ENCODE assay signal across 21 cellular contexts in the genomic region with DNA sequence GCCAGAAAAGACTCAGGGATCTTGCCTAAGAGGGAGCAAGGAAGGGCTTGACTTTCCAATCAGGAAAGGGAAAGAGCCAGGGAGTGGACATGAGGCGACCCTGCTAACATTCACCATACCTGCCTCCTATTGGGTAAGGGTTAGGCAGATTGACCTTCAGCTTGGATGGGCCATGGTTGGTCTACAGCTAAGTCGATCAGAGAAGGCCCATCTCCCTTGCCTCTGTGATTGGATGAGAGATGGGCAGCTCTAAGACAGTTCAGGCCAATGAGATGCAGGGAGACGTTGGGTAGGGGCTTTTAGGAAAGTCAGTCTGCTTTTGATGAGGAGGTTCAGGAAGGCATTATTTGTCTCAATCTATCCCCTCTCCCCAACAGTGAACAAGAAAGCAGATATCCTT.
"Had no signal": no experiment of that assay in that cellular context is flagged by ENCODE, and none has a peak within 500 bp of the region (broad histone marks: within the 10 kb centered on the region; RNA-seq: fewer than 3 reads in every experiment).

No MANE protein-coding gene starts in this region.

- H3K27ac ChIP-seq: RWPE1 had no signal

- H3K4me3 ChIP-seq: MG63 had no signal

- ATAC-seq: HepG2, Panc1, PC-3 had no signal

- H3K4me3 Mint-ChIP-seq: IgD-negative memory B cell had no signal

- H3K36me3 ChIP-seq: MG63 had no signal

- H3K9me3 ChIP-seq: SK-N-SH had no signal

- H3K4me1 Mint-ChIP-seq: IgD-negative memory B cell had no signal

- H3K4me2 ChIP-seq: SK-N-SH had no signal

- H3K27me3 ChIP-seq: MG63 had no signal

- H3K9ac ChIP-seq: SK-N-SH had no signal

- H3K36me3 Mint-ChIP-seq: IgD-negative memory B cell had no signal

- DNase-seq: KBM-7, MG63, NCI-H1092 treated with DMSO at 0.1 percent for 48 hours, NCI-H1436, NCI-H187, NCI-H2029, NCI-H2081 treated with DMSO at 0.1 percent for 48 hours, NCI-H2171, NCI-H226, NCI-H446, NCI-H510A, NCI-H524 treated with DMSO at 0.1 percent for 48 hours, NCI-H69, NCI-H774, PC-3, SHP77, SK-N-SH had no signal

- H3K27ac Mint-ChIP-seq: IgD-negative memory B cell had no signal
